Comparison of ENCODE assay signal across 1 cellular context in genomic region chr7:76394962-76395361, GRCh38.
TF ChIP-seq lines count a peak whose summit lies in the region.

No MANE protein-coding gene starts in this region.

TF ChIP-seq in A549, 52 proteins besides CTCF, POLR2A, EP300 and RAD21 (continued from another document):
- TF ChIP-seq USF2 (IDR thresholded peaks at IDR 0.05) (no peak), MYC (IDR thresholded peaks at IDR 0.05; ENCODE audit: borderline replicate concordance, low read length) (no peak), NFE2L2 (conservative IDR thresholded peaks at IDR 0.05; ENCODE audit: low read length) (no peak), SMC3 (IDR thresholded peaks at IDR 0.05) (no peak), CBX8 (IDR thresholded peaks at IDR 0.05) (no peak), TP53 (CRISPR knock-in tag; IDR thresholded peaks at IDR 0.05) (no peak), ZNF302 (CRISPR knock-in tag; IDR thresholded peaks at IDR 0.05) (no peak), E2F6 (IDR thresholded peaks at IDR 0.05; ENCODE audit: borderline replicate concordance, low read depth) (no peak)
- TF ChIP-seq, protein P1, sequence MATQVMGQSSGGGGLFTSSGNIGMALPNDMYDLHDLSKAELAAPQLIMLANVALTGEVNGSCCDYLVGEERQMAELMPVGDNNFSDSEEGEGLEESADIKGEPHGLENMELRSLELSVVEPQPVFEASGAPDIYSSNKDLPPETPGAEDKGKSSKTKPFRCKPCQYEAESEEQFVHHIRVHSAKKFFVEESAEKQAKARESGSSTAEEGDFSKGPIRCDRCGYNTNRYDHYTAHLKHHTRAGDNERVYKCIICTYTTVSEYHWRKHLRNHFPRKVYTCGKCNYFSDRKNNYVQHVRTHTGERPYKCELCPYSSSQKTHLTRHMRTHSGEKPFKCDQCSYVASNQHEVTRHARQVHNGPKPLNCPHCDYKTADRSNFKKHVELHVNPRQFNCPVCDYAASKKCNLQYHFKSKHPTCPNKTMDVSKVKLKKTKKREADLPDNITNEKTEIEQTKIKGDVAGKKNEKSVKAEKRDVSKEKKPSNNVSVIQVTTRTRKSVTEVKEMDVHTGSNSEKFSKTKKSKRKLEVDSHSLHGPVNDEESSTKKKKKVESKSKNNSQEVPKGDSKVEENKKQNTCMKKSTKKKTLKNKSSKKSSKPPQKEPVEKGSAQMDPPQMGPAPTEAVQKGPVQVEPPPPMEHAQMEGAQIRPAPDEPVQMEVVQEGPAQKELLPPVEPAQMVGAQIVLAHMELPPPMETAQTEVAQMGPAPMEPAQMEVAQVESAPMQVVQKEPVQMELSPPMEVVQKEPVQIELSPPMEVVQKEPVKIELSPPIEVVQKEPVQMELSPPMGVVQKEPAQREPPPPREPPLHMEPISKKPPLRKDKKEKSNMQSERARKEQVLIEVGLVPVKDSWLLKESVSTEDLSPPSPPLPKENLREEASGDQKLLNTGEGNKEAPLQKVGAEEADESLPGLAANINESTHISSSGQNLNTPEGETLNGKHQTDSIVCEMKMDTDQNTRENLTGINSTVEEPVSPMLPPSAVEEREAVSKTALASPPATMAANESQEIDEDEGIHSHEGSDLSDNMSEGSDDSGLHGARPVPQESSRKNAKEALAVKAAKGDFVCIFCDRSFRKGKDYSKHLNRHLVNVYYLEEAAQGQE (IDR thresholded peaks at IDR 0.05), result no peak
